Comparison of ENCODE assay signal across 22 cellular contexts in genomic region chr15:101153801-101154656, GRCh38.
"Had no signal": no experiment of that assay in that cellular context is flagged by ENCODE, and none has a peak within 500 bp of the region (broad histone marks: within the 10 kb centered on the region; RNA-seq: fewer than 3 reads in every experiment).

No MANE protein-coding gene starts in this region.

- H3K27ac ChIP-seq: esophagus squamous epithelium, pancreas, right lobe of liver, tibial artery, uterus had no signal

- H3K27me3 Mint-ChIP-seq: activated CD4-positive, alpha-beta T cell treated with anti-CD3 and anti-CD28 coated beads for 36 hours; activated naive CD8-positive, alpha-beta T cell treated with anti-CD3 and anti-CD28 coated beads, Interleukin-2, amount 10 ng/mL, durations not matched to agents 7 days and 5 days; brain; naive thymus-derived CD8-positive, alpha-beta T cell had no signal

- H3K4me3 Mint-ChIP-seq: activated CD4-positive, alpha-beta T cell treated with anti-CD3 and anti-CD28 coated beads for 36 hours; activated naive CD8-positive, alpha-beta T cell treated with anti-CD3 and anti-CD28 coated beads, Interleukin-2, amount 10 ng/mL, durations not matched to agents 7 days and 5 days; brain; naive thymus-derived CD8-positive, alpha-beta T cell had no signal

- H3K4me1 ChIP-seq: pancreas, right lobe of liver, tibial artery, uterus had no signal

- H3K27ac Mint-ChIP-seq: activated CD4-positive, alpha-beta T cell treated with anti-CD3 and anti-CD28 coated beads for 36 hours; activated naive CD8-positive, alpha-beta T cell treated with anti-CD3 and anti-CD28 coated beads, Interleukin-2, amount 10 ng/mL, durations not matched to agents 7 days and 5 days; naive thymus-derived CD8-positive, alpha-beta T cell had no signal

- H3K9me3 ChIP-seq: esophagus squamous epithelium, neutrophil, pancreas, right lobe of liver, tibial artery, uterus had no signal

- H3K4me3 ChIP-seq: esophagus squamous epithelium, pancreas, right lobe of liver, smooth muscle cell, tibial artery, uterus had no signal

- H3K27me3 ChIP-seq: esophagus squamous epithelium, neutrophil, pancreas, right lobe of liver, tibial artery, uterus had no signal

- H3K9me3 Mint-ChIP-seq: activated naive CD8-positive, alpha-beta T cell treated with anti-CD3 and anti-CD28 coated beads, Interleukin-2, amount 10 ng/mL, durations not matched to agents 7 days and 5 days; naive thymus-derived CD8-positive, alpha-beta T cell had no signal

- DNase-seq: activated CD4-positive, alpha-beta T cell treated with anti-CD3 and anti-CD28 coated beads for 36 hours; activated CD4-positive, alpha-beta T cell treated with anti-CD3 and anti-CD28 coated beads, Interleukin-2, amount 50 U/mL, for 48 hours; activated naive CD4-positive, alpha-beta T cell treated with Interleukin-2 at 50 U/mL for 16 hours; activated naive CD8-positive, alpha-beta T cell treated with anti-CD3 and anti-CD28 coated beads, Interleukin-2, amount 10 ng/mL, durations not matched to agents 7 days and 5 days; amygdala; cerebellar nuclear complex; effector CD4-positive, alpha-beta T cell; esophagus squamous epithelium; left ventricle myocardium superior; mesendoderm; naive thymus-derived CD8-positive, alpha-beta T cell; right lobe of liver; stimulated activated CD4-positive, alpha-beta T cell treated with anti-CD3 and anti-CD28 coated beads, Interleukin-4, amount 100 ng/mL, for 4 hours; stimulated activated naive CD4-positive, alpha-beta T cell; substantia nigra; uterus had no signal

- H3K4me2 ChIP-seq: smooth muscle cell had no signal

- H3K36me3 ChIP-seq: esophagus squamous epithelium, neutrophil, pancreas, right lobe of liver, tibial artery, uterus had no signal

- FAIRE-seq: endothelial cell of umbilical vein, pancreas had no signal

- ATAC-seq: activated CD4-positive, alpha-beta T cell treated with anti-CD3 and anti-CD28 coated beads for 36 hours; left ventricle myocardium superior; naive thymus-derived CD8-positive, alpha-beta T cell; pancreas; right lobe of liver had no signal
